ENCODE assay signal across 1 cellular context in the genomic region with DNA sequence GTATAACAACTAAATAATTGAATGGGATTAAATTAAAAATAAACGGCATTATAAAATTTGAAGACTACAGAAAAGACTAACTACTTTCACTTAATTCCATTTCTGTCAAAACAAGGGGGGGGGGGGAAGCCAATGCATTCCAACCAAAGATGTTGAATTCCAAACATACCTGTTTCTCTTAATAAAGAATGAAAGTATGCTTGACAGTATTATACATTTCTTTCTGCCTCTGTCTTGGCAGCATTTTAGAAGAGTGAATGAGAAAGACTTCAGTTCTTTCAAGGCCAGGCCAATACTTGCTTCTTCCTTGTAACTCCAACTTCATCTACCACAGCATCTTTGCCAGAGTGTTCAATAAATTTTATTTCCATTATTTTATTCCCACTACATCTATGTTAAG.
TF ChIP-seq lines count a peak whose summit lies in the region.

No MANE protein-coding gene starts in this region.

TF ChIP-seq in GM23338, 12 proteins besides CTCF, POLR2A, EP300 and RAD21 (continued from another document):
- no peak for TF ChIP-seq STAT1 (IDR thresholded peaks at IDR 0.05; ENCODE audit: unreplicated experiment)
- TF ChIP-seq ZNF114 (CRISPR knock-in tag; IDR thresholded peaks at IDR 0.05): no peak
- TF ChIP-seq JUNB (IDR thresholded peaks at IDR 0.05; ENCODE audit: unreplicated experiment): no peak
- TF ChIP-seq POLR2AphosphoS5 (IDR thresholded peaks at IDR 0.05; ENCODE audit: low read depth): no peak
- TF ChIP-seq NANOG (IDR thresholded peaks at IDR 0.05; ENCODE audit: borderline replicate concordance): no peak
- no peak for TF ChIP-seq ZNF331 (CRISPR knock-in tag; IDR thresholded peaks at IDR 0.05; ENCODE audit: low read depth)
- TF ChIP-seq EZH2 (IDR thresholded peaks at IDR 0.05; ENCODE audit: low read depth, unreplicated experiment): no peak
- TF ChIP-seq CREB1 (CRISPR knock-in tag; IDR thresholded peaks at IDR 0.05; ENCODE audit: low read depth): no peak
- TF ChIP-seq ETS1 (IDR thresholded peaks at IDR 0.05): no peak
